ENCODE assay signal across 18 cellular contexts in the genomic region with DNA sequence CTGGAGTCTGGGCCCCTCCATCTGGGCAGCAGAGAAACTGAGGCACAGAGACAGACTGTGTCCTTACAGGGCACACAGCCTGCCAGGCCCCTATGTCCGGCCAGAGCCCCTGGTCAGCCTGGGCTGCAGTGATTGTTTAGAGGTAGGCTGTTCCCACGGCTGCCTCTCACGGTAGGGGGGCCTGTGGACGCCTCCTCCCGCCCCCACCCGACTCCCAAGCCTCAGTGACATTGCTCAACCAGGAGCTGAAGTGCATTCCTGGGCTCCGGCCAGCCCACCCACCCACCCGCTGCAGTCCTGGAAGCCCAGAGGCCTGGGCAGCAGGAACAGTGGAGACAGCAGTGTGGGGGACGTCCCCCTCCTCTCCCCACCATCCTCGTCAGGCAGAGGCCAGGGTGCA. TPM values are rescaled to one million over a fixed set of nuclear protein-coding genes. Genes with fewer than 3 reads are reported as not detected.
"Had no signal": no experiment of that assay in that cellular context is flagged by ENCODE, and none has a peak within 500 bp of the region (broad histone marks: within the 10 kb centered on the region; RNA-seq: fewer than 3 reads in every experiment).

No MANE protein-coding gene starts in this region.

RNA-seq across cellular contexts. Expression of a gene that starts 4.5 kb away (rescaled TPM):
- total RNA-seq: naive thymus-derived CD4-positive, alpha-beta T cell; natural killer cell; occipital lobe; osteoblast; ovary; progenitor cell of endocrine pancreas; psoas muscle; renal cortical epithelial cell; right cardiac atrium; right lobe of liver; sigmoid colon; smooth muscle cell; spleen; suprapubic skin; tibial nerve; urinary bladder; uterus had no signal
- polyA plus RNA-seq: naive thymus-derived CD4-positive, alpha-beta T cell; neural cell; ovary; psoas muscle; right cardiac atrium; sigmoid colon; smooth muscle cell; spleen; urinary bladder had no signal

RNA-seq across cellular contexts. Expression of a gene that starts 14.1 kb away (rescaled TPM):
- total RNA-seq: osteoblast, psoas muscle, smooth muscle cell, urinary bladder had no signal
- polyA plus RNA-seq: psoas muscle had no signal
